ENCODE assay signal across 20 cellular contexts in the genomic region with DNA sequence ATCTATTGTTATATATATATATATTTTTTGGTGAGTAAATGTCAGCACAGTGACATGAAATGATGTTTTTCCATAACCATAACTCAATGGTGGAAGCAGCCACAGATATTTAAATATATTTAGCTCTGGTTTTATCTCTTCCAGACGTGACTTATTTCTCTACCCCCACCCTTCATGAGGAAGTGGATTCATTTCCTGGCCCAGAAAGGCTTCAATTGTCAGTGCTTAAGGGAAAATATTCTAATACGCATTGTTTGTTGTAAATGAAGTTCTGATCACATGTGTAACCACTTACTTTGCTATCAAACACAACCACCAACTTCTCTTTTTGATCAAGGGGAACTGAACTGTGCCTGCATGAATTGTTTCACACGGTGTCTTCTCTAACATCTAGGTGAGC. TPM values are rescaled to one million over a fixed set of nuclear protein-coding genes. Genes with fewer than 3 reads are reported as not detected.
"Had no signal": no experiment of that assay in that cellular context is flagged by ENCODE, and none has a peak within 500 bp of the region (broad histone marks: within the 10 kb centered on the region; RNA-seq: fewer than 3 reads in every experiment).

No MANE protein-coding gene starts in this region.

- FAIRE-seq: bronchial epithelial cell had no signal

- H3K36me3 Mint-ChIP-seq: naive thymus-derived CD8-positive, alpha-beta T cell; stimulated activated naive B cell treated with anti-CD40 and anti-IgM and Interleukin-4, amounts not matched to agents 10 μg/mL and 1 μg/mL and 100 μg/mL, for 72 hours had no signal

- H3K4me1 ChIP-seq: right lobe of liver, transverse colon had no signal

- DNase-seq: activated CD4-positive, alpha-beta T cell treated with anti-CD3 and anti-CD28 coated beads for 36 hours; activated CD8-positive, alpha-beta T cell treated with anti-CD3 and anti-CD28 coated beads, Interleukin-2, amount 10 ng/mL, durations not matched to agents 7 days and 5 days; activated naive CD4-positive, alpha-beta T cell; aorta; hippocampal formation; left cardiac atrium; mucosa of descending colon; naive thymus-derived CD8-positive, alpha-beta T cell; right lobe of liver; stimulated activated CD4-positive, alpha-beta T cell treated with anti-CD3 and anti-CD28 coated beads, Interleukin-1b, Interleukin-23, amount 100 ng/mL, for 48 hours; stimulated activated naive B cell treated with anti-CD40 and anti-IgM and Interleukin-4, amounts not matched to agents 10 μg/mL and 1 μg/mL and 100 μg/mL, for 72 hours; transverse colon had no signal

- H3K9me3 Mint-ChIP-seq: activated T-helper 1 cell treated with anti-CD3 and anti-CD28 coated beads, Interleukin-12 subunit alpha, Interleukin-12 subunit beta, Interleukin-2, Interleukin-4 antibody, amounts not matched to agents 30 ng/mL and 10 ng/mL and 1 ng/mL, durations not matched to agents 14 hours and 24 hours and 36 hours; naive thymus-derived CD8-positive, alpha-beta T cell; stimulated activated naive B cell treated with anti-CD40 and anti-IgM and Interleukin-4, amounts not matched to agents 10 μg/mL and 1 μg/mL and 100 μg/mL, for 72 hours had no signal

- H3K27ac ChIP-seq: neutrophil, right lobe of liver, transverse colon, VCaP had no signal

- H3K4me3 ChIP-seq: lung, mucosa of descending colon, right lobe of liver, transverse colon had no signal

- H3K27ac Mint-ChIP-seq: activated CD4-positive, alpha-beta T cell treated with anti-CD3 and anti-CD28 coated beads for 36 hours; activated CD8-positive, alpha-beta T cell treated with anti-CD3 and anti-CD28 coated beads, Interleukin-2, amount 10 ng/mL, durations not matched to agents 7 days and 5 days; activated T-helper 1 cell treated with anti-CD3 and anti-CD28 coated beads, Interleukin-12 subunit alpha, Interleukin-12 subunit beta, Interleukin-2, Interleukin-4 antibody, amounts not matched to agents 30 ng/mL and 10 ng/mL and 1 ng/mL, durations not matched to agents 14 hours and 24 hours and 36 hours; naive thymus-derived CD8-positive, alpha-beta T cell; stimulated activated naive B cell treated with anti-CD40 and anti-IgM and Interleukin-4, amounts not matched to agents 10 μg/mL and 1 μg/mL and 100 μg/mL, for 72 hours had no signal

- H3K4me1 Mint-ChIP-seq: activated CD4-positive, alpha-beta T cell treated with anti-CD3 and anti-CD28 coated beads for 36 hours; naive thymus-derived CD8-positive, alpha-beta T cell; stimulated activated naive B cell treated with anti-CD40 and anti-IgM and Interleukin-4, amounts not matched to agents 10 μg/mL and 1 μg/mL and 100 μg/mL, for 72 hours had no signal

- H3K4me3 Mint-ChIP-seq: activated CD4-positive, alpha-beta T cell treated with anti-CD3 and anti-CD28 coated beads for 36 hours; activated CD8-positive, alpha-beta T cell treated with anti-CD3 and anti-CD28 coated beads, Interleukin-2, amount 10 ng/mL, durations not matched to agents 7 days and 5 days; activated T-helper 1 cell treated with anti-CD3 and anti-CD28 coated beads, Interleukin-12 subunit alpha, Interleukin-12 subunit beta, Interleukin-2, Interleukin-4 antibody, amounts not matched to agents 30 ng/mL and 10 ng/mL and 1 ng/mL, durations not matched to agents 14 hours and 24 hours and 36 hours; naive thymus-derived CD8-positive, alpha-beta T cell; stimulated activated naive B cell treated with anti-CD40 and anti-IgM and Interleukin-4, amounts not matched to agents 10 μg/mL and 1 μg/mL and 100 μg/mL, for 72 hours had no signal

- H3K27me3 ChIP-seq: neutrophil, right lobe of liver, transverse colon had no signal

- H3K36me3 ChIP-seq: neutrophil, right lobe of liver, transverse colon had no signal

- ATAC-seq: activated CD4-positive, alpha-beta T cell treated with anti-CD3 and anti-CD28 coated beads for 36 hours; activated CD8-positive, alpha-beta T cell treated with anti-CD3 and anti-CD28 coated beads, Interleukin-2, amount 10 ng/mL, durations not matched to agents 7 days and 5 days; left cardiac atrium; mucosa of descending colon; naive thymus-derived CD8-positive, alpha-beta T cell; right lobe of liver; stimulated activated naive B cell treated with anti-CD40 and anti-IgM and Interleukin-4, amounts not matched to agents 10 μg/mL and 1 μg/mL and 100 μg/mL, for 72 hours had no signal

- H3K9me3 ChIP-seq: mucosa of descending colon, neutrophil, right lobe of liver, transverse colon had no signal

- H3K27me3 Mint-ChIP-seq: stimulated activated naive B cell treated with anti-CD40 and anti-IgM and Interleukin-4, amounts not matched to agents 10 μg/mL and 1 μg/mL and 100 μg/mL, for 72 hours had no signal

RNA-seq across cellular contexts. Expression of a gene that starts 14.0 kb away (rescaled TPM):
- total RNA-seq: activated CD4-positive, alpha-beta T cell treated with anti-CD3 and anti-CD28 coated beads for 36 hours; activated CD8-positive, alpha-beta T cell treated with anti-CD3 and anti-CD28 coated beads, Interleukin-2, amount 10 ng/mL, durations not matched to agents 7 days and 5 days; activated T-helper 1 cell treated with anti-CD3 and anti-CD28 coated beads, Interleukin-12 subunit alpha, Interleukin-12 subunit beta, Interleukin-2, Interleukin-4 antibody, amounts not matched to agents 30 ng/mL and 10 ng/mL and 1 ng/mL, durations not matched to agents 14 hours and 24 hours and 36 hours; aorta; mucosa of descending colon; naive thymus-derived CD8-positive, alpha-beta T cell; posterior vena cava; T-helper 2 cell treated with Interferon-gamma antibody and Interleukin-4, amounts not matched to agents 100 ng/mL and 5 ng/mL, for 36 hours; transverse colon had no signal

RNA-seq across cellular contexts. Expression of a gene that starts 47.8 kb away (rescaled TPM):
- total RNA-seq: activated CD4-positive, alpha-beta T cell treated with anti-CD3 and anti-CD28 coated beads for 36 hours; activated CD8-positive, alpha-beta T cell treated with anti-CD3 and anti-CD28 coated beads, Interleukin-2, amount 10 ng/mL, durations not matched to agents 7 days and 5 days; activated T-helper 1 cell treated with anti-CD3 and anti-CD28 coated beads, Interleukin-12 subunit alpha, Interleukin-12 subunit beta, Interleukin-2, Interleukin-4 antibody, amounts not matched to agents 30 ng/mL and 10 ng/mL and 1 ng/mL, durations not matched to agents 14 hours and 24 hours and 36 hours; aorta; bronchial epithelial cell; left cardiac atrium; lung; mucosa of descending colon; naive thymus-derived CD8-positive, alpha-beta T cell; posterior vena cava; right lobe of liver; subcutaneous adipose tissue; T-helper 2 cell treated with Interferon-gamma antibody and Interleukin-4, amounts not matched to agents 100 ng/mL and 5 ng/mL, for 36 hours; transverse colon had no signal
